In genomic region chr6:77587963-77588362, GRCh38 we compare ENCODE assay signal across 15 cellular contexts.
DNase-seq lines count a peak whose midpoint lies in the region; ATAC-seq and TF ChIP-seq lines count a peak whose summit lies in the region.
"Had no signal": no experiment of that assay in that cellular context is flagged by ENCODE, and none has a peak within 500 bp of the region (broad histone marks: within the 10 kb centered on the region; RNA-seq: fewer than 3 reads in every experiment).

No MANE protein-coding gene starts in this region.

- no peak overlapping the region for H3K27ac ChIP-seq in coronary artery

- H3K4me3 ChIP-seq in coronary artery: no peak overlapping the region

- TF ChIP-seq CTCF in coronary artery (IDR thresholded peaks at IDR 0.05): no peak

- ATAC-seq in GM18520 (IDR thresholded peaks at IDR 0.05; ENCODE audit: unreplicated experiment): peak; percentile 84
- ATAC-seq in GM21390 (IDR thresholded peaks at IDR 0.05; ENCODE audit: unreplicated experiment): peak; percentile 67
- peak; percentile 66 for ATAC-seq in HG03432 (IDR thresholded peaks at IDR 0.05; ENCODE audit: unreplicated experiment)
- ATAC-seq in Right ventricle myocardium superior (ENCODE audit: poor library complexity): no peak

- DNase-seq in Right ventricle myocardium superior (no peak), midbrain (lab: John Stamatoyannopoulos, UW) (no peak), coronary artery (ENCODE audit: low spot score) (no peak)
- DNase-seq in activated effector memory CD4-positive, alpha-beta T cell treated with Interleukin-2 at 50 U/mL for 16 hours: no peak
- DNase-seq: ACHN; C1 segment of cervical spinal cord; Calu3; CD4-positive, alpha-beta T cell; DMS 273 treated with DMSO at 0.1 percent for 48 hours; GOT3; H9; KG1 had no signal

- intact Hi-C loops in Right ventricle myocardium superior (cut with DNase I): no loop called here
